10 cellular contexts compared by ENCODE assay signal in the genomic region with DNA sequence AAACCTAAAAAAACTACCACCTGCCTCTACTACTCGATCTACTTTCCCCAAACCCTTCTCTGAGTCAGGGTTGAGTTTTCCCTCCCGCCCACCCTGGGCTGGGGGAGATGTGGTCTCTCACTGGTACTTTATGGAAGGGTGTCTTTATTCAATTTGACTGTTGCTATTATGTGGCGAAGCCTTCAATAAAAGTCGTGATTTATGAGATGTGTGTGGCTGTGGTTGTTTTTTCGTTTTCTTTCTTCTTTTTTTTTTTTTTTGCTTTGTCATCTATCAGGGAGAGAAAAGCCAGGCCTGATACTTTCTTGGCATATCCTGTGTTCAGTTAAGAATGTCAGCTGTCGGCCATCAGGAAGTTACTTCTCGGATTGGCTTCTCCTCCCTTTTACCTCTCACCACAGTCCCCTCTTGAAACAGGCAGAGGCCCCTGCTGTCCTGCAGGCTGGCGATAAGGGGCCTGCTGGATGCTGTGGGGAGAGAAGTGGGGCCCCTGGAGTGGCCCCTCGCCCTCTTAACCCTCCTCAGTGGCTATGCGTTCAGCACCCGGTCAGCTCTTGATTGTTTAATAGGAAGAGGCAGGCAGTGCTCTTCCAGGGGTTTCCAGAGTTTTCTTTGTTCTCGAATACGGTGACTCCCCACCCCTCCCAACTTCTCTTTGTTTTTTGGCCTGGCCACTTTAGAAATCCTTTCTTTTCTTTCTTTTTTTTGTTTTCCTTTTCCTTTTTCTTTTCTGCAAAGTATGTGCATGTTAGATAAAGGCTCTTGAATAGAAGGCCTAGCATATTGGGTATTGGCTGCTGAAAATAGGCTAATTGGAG.
DNase-seq lines count a peak whose midpoint lies in the region; ATAC-seq and TF ChIP-seq lines count a peak whose summit lies in the region.
"Had no signal": no experiment of that assay in that cellular context is flagged by ENCODE, and none has a peak within 500 bp of the region (broad histone marks: within the 10 kb centered on the region; RNA-seq: fewer than 3 reads in every experiment).

No MANE protein-coding gene starts in this region.

- H3K27ac ChIP-seq in GM23338 (ENCODE audit: low read depth) (peak overlapping the region; percentile 90), SJCRH30 (peak overlapping the region; percentile 31; the same call in 1 of the 2 replicates)

- ATAC-seq in GM23338, result peak; percentile 92
- ATAC-seq in HG02973 (IDR thresholded peaks at IDR 0.05; ENCODE audit: unreplicated experiment), result no peak

- DNase-seq in GM23338 (ENCODE audit: low spot score) (peak; percentile 61), SJCRH30 (peak in 1 of 2 experiments; percentile 42), fibroblast of peridontal ligament (ENCODE audit: extremely low read depth) (peak; percentile 8), progenitor cell of endocrine pancreas (ENCODE audit: low spot score, unreplicated experiment) (no peak), CD14-positive monocyte (ENCODE audit: low spot score) (no peak), LoVo (ENCODE audit: low spot score) (no peak), GM19238 (ENCODE audit: insufficient read length, low spot score) (no peak)
- DNase-seq: NCI-H1105, stomach had no signal

- no peak for TF ChIP-seq CTCF in GM23338 (conservative IDR thresholded peaks at IDR 0.05; ENCODE audit: low read depth in 2 of 2)
- no peak for TF ChIP-seq CTCF in progenitor cell of endocrine pancreas (IDR thresholded peaks at IDR 0.05; ENCODE audit: unreplicated experiment)
- TF ChIP-seq CTCF in CD14-positive monocyte (IDR thresholded peaks at IDR 0.05), result no peak

- no peaks in the 10 kb centered on the region for H3K9me3 ChIP-seq in SJCRH30 (replicated peaks)

- H3F3A ChIP-seq in GM23338 (replicated peaks; ENCODE audit: low read depth), result no peaks in the 10 kb centered on the region

- no peak overlapping the region for H2AFZ ChIP-seq in GM23338

- peaks cover 18% of the 10 kb centered on the region for H3K36me3 Mint-ChIP-seq in GM23338 (ENCODE audit: low read depth)
- peaks cover 11% of the 10 kb centered on the region for H3K36me3 Mint-ChIP-seq in progenitor cell of endocrine pancreas (ENCODE audit: insufficient read depth)
- peaks cover 0 to 3% of the 10 kb centered on the region in 2 donors for H3K36me3 Mint-ChIP-seq in CD14-positive monocyte

- H3K4me3 ChIP-seq in GM23338, result no peak overlapping the region
- H3K4me3 ChIP-seq in SJCRH30, result no peak overlapping the region
- H3K4me3 ChIP-seq: stomach had no signal

- H3K4me2 ChIP-seq in GM23338, result peak overlapping the region; percentile 7; the same call in 1 of the 2 replicates

- H3K36me3 ChIP-seq in GM23338 (ENCODE audit: insufficient read depth), result no peaks in the 10 kb centered on the region
- H3K36me3 ChIP-seq in SJCRH30, result peaks cover 3% of the 10 kb centered on the region; the same call in 1 of the 2 replicates

- peaks cover 12% of the 10 kb centered on the region for H3K79me2 ChIP-seq in GM23338 (replicated peaks; ENCODE audit: insufficient read depth)

- H3K27ac Mint-ChIP-seq in GM23338 (peak overlapping the region; percentile 82), progenitor cell of endocrine pancreas (peak overlapping the region; percentile 76), CD14-positive monocyte (peak overlapping the region in 1 of 7 donors; percentile 64)

- H3K27me3 ChIP-seq in GM23338 (ENCODE audit: insufficient read depth) (no peaks in the 10 kb centered on the region), SJCRH30 (no peaks in the 10 kb centered on the region)
- H3K27me3 ChIP-seq: stomach had no signal

- H3K4me3 Mint-ChIP-seq in GM23338 (peak overlapping the region; percentile 1; the same call in 1 of the 3 replicates), progenitor cell of endocrine pancreas (ENCODE audit: low read depth) (no peak overlapping the region), CD14-positive monocyte (peak overlapping the region in 1 of 2 donors; percentile 32)

- intact Hi-C loops in CD14-positive monocyte (cut with micrococcal nuclease), result no loop called here

- H3K9me2 ChIP-seq in GM23338 (ENCODE audit: insufficient read depth), result peaks cover 3% of the 10 kb centered on the region

- peaks cover 2% of the 10 kb centered on the region; the same call in 1 of the 3 replicates for H3K9me3 Mint-ChIP-seq in GM23338
- no peaks in the 10 kb centered on the region for H3K9me3 Mint-ChIP-seq in progenitor cell of endocrine pancreas (ENCODE audit: low read depth)
- peaks cover 2 to 12% (median 6%) of the 10 kb centered on the region in 7 donors for H3K9me3 Mint-ChIP-seq in CD14-positive monocyte

- H3K4me1 ChIP-seq in GM23338 (ENCODE audit: insufficient read depth) (peaks cover 43% of the 10 kb centered on the region), SJCRH30 (peaks cover 4% of the 10 kb centered on the region)

- H4K20me1 ChIP-seq in GM23338 (replicated peaks; ENCODE audit: insufficient read depth), result no peaks in the 10 kb centered on the region

- peaks cover 8% of the 10 kb centered on the region for H3K27me3 Mint-ChIP-seq in GM23338 (ENCODE audit: insufficient read depth, low read depth, poor library complexity)
- H3K27me3 Mint-ChIP-seq in progenitor cell of endocrine pancreas, result no peaks in the 10 kb centered on the region
- peaks cover 0 to 3% (median 2%) of the 10 kb centered on the region in 3 donors for H3K27me3 Mint-ChIP-seq in CD14-positive monocyte (ENCODE audit: low read depth in 3 of 3)

- H3K4me1 Mint-ChIP-seq in GM23338, result peaks cover 47% of the 10 kb centered on the region
- peaks cover 28% of the 10 kb centered on the region for H3K4me1 Mint-ChIP-seq in progenitor cell of endocrine pancreas (ENCODE audit: low read depth)
- peaks cover 16% of the 10 kb centered on the region for H3K4me1 Mint-ChIP-seq in CD14-positive monocyte

TF ChIP-seq in GM23338, 12 proteins besides CTCF, POLR2A, EP300 and RAD21:
- TF ChIP-seq, protein P1, sequence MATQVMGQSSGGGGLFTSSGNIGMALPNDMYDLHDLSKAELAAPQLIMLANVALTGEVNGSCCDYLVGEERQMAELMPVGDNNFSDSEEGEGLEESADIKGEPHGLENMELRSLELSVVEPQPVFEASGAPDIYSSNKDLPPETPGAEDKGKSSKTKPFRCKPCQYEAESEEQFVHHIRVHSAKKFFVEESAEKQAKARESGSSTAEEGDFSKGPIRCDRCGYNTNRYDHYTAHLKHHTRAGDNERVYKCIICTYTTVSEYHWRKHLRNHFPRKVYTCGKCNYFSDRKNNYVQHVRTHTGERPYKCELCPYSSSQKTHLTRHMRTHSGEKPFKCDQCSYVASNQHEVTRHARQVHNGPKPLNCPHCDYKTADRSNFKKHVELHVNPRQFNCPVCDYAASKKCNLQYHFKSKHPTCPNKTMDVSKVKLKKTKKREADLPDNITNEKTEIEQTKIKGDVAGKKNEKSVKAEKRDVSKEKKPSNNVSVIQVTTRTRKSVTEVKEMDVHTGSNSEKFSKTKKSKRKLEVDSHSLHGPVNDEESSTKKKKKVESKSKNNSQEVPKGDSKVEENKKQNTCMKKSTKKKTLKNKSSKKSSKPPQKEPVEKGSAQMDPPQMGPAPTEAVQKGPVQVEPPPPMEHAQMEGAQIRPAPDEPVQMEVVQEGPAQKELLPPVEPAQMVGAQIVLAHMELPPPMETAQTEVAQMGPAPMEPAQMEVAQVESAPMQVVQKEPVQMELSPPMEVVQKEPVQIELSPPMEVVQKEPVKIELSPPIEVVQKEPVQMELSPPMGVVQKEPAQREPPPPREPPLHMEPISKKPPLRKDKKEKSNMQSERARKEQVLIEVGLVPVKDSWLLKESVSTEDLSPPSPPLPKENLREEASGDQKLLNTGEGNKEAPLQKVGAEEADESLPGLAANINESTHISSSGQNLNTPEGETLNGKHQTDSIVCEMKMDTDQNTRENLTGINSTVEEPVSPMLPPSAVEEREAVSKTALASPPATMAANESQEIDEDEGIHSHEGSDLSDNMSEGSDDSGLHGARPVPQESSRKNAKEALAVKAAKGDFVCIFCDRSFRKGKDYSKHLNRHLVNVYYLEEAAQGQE (IDR thresholded peaks at IDR 0.05; ENCODE audit: unreplicated experiment), result no peak
- TF ChIP-seq ZNF114 (CRISPR knock-in tag; IDR thresholded peaks at IDR 0.05), result no peak
- TF ChIP-seq EZH2 (IDR thresholded peaks at IDR 0.05; ENCODE audit: low read depth, unreplicated experiment), result no peak
- no peak for TF ChIP-seq POLR2AphosphoS5 (IDR thresholded peaks at IDR 0.05; ENCODE audit: low read depth)

Comparison
In these comparisons a context has a peak if more than half of its experiments do, and no peak if none do; other contexts are left out.
1. DNase-seq: peak in GM23338 (single experiment) and fibroblast of peridontal ligament (single experiment); none in progenitor cell of endocrine pancreas (single experiment), CD14-positive monocyte (single experiment), LoVo (single experiment) and GM19238 (single experiment).